Comparison of ENCODE assay signal across 22 cellular contexts in the genomic region with DNA sequence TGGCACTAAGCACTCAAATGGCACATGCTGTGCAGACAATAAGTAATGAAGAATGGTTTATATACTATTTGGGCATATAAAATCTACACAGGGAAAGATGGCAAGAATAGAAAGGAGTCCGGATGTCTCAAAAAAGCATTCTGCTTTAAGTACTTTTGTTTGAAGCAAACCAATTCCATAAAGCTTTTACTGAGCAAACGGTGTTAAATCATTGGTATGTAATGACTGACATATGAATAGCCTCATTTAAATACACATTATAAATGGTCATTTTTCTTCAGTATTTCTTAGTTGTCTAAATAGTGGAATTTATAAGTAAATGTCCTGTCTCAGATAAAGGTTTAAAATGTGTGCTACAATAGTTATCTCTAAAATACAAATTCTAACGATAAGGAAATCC.
"Had no signal": no experiment of that assay in that cellular context is flagged by ENCODE, and none has a peak within 500 bp of the region (broad histone marks: within the 10 kb centered on the region; RNA-seq: fewer than 3 reads in every experiment).

No MANE protein-coding gene starts in this region.

- H3K9me3 ChIP-seq: Peyer's patch, SJSA1 had no signal

- H3K4me3 ChIP-seq: cardiac muscle cell, Peyer's patch, SJSA1 had no signal

- H3K27ac ChIP-seq: brain microvascular endothelial cell, cardiac muscle cell, Peyer's patch, SJSA1 had no signal

- H3K36me3 ChIP-seq: brain microvascular endothelial cell, cardiac muscle cell, Peyer's patch, SJSA1 had no signal

- DNase-seq: activated CD4-positive, alpha-beta memory T cell treated with anti-CD3 and anti-CD28 coated beads for 36 hours; activated CD4-positive, alpha-beta T cell treated with anti-CD3 and anti-CD28 coated beads, Interleukin-2, amount 10 ng/mL, durations not matched to agents 7 days and 5 days; activated CD4-positive, CD25-positive, alpha-beta regulatory T cell; activated gamma-delta T cell; activated naive CD4-positive, alpha-beta T cell treated with anti-CD3 and anti-CD28 coated beads for 36 hours; activated T-cell treated with anti-CD3 and anti-CD28 coated beads for 4 hours; activated T-cell treated with anti-CD3 and anti-CD28 coated beads, Interleukin-2, amount 50 U/mL, for 48 hours; brain microvascular endothelial cell; MM.1S; NCI-H1105 treated with DMSO at 0.1 percent for 48 hours; NCI-H1436 treated with DMSO at 0.1 percent for 48 hours; NCI-H2171; NCI-H2227 treated with DMSO at 0.1 percent for 48 hours; NCI-H526; NK-92 treated with Interleukin-12 subunit alpha and Interleukin-12 subunit beta, amount 100 ng/mL, for 24 hours; Peyer's patch; SHP77; T-helper 9 cell had no signal

- H3K4me1 ChIP-seq: SJSA1 had no signal

- H3K27me3 ChIP-seq: brain microvascular endothelial cell, cardiac muscle cell, Peyer's patch, SJSA1 had no signal

- ATAC-seq: activated T-helper 17 cell treated with anti-CD3 and anti-CD28 coated beads, Interleukin-2, amount 50 U/mL, for 72 hours; SK-N-SH treated with all-trans-retinoic acid at 6 μM for 48 hours had no signal
